23 cellular contexts compared by ENCODE assay signal in the genomic region with DNA sequence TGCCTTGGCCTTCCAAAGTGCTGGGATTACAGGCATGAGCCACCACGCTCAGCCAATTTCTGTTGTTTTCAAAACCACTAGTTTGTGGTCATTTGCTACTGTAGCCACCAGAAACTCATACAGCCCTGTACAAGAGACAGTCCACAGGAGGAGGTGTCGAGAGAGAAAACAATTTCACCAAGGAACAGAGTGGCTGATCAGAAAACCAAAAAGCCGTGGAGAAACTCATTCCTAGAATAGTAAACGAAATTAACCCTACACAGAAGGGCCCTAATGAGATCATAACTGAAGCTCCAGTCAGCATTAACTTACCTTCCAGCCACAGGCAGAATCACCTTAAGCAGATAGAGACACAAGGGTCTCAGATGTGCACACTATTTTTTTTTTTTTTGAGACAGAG. TPM values are rescaled to one million over a fixed set of nuclear protein-coding genes. Genes with fewer than 3 reads are reported as not detected.
"Had no signal": no experiment of that assay in that cellular context is flagged by ENCODE, and none has a peak within 500 bp of the region (broad histone marks: within the 10 kb centered on the region; RNA-seq: fewer than 3 reads in every experiment).

No MANE protein-coding gene starts in this region.

- H3K27me3 Mint-ChIP-seq: activated naive CD4-positive, alpha-beta T cell treated with anti-CD3 and anti-CD28 coated beads, Interleukin-2, amount 50 U/mL, for 24 hours had no signal

- H3K4me3 Mint-ChIP-seq: activated CD8-positive, alpha-beta T cell treated with anti-CD3 and anti-CD28 coated beads for 36 hours; activated naive CD4-positive, alpha-beta T cell treated with anti-CD3 and anti-CD28 coated beads, Interleukin-2, amount 50 U/mL, for 24 hours; nephron progenitor cell; stimulated activated naive CD8-positive, alpha-beta T cell treated with anti-CD3 and anti-CD28 coated beads, Interleukin-15, Interleukin-2, amounts not matched to agents 100 ng/mL and 50 ng/mL, for 24 hours had no signal

- DNase-seq: activated CD4-positive, alpha-beta T cell treated with anti-CD3 and anti-CD28 coated beads for 48 hours; activated CD4-positive, CD25-positive, alpha-beta regulatory T cell; activated CD8-positive, alpha-beta T cell treated with anti-CD3 and anti-CD28 coated beads for 36 hours; activated effector memory CD4-positive, alpha-beta T cell treated with anti-CD3 and anti-CD28 coated beads, Interleukin-2, amount 50 U/mL, for 16 hours; activated T-cell treated with anti-CD3 and anti-CD28 coated beads, Interleukin-2, amount 50 U/mL, for 48 hours; adrenal gland; erythroblast; foreskin melanocyte; head of caudate nucleus; left lung; midbrain; nephron progenitor cell; T-helper 9 cell; uterus had no signal

- ATAC-seq: activated CD8-positive, alpha-beta T cell treated with anti-CD3 and anti-CD28 coated beads for 36 hours; left lung had no signal

- H3K36me3 ChIP-seq: adrenal gland, breast epithelium, left lung, tibial nerve, uterus had no signal

- H3K27ac Mint-ChIP-seq: activated CD8-positive, alpha-beta T cell treated with anti-CD3 and anti-CD28 coated beads for 36 hours; activated naive CD4-positive, alpha-beta T cell treated with anti-CD3 and anti-CD28 coated beads, Interleukin-2, amount 50 U/mL, for 24 hours; nephron progenitor cell; progenitor cell of endocrine pancreas; stimulated activated naive CD8-positive, alpha-beta T cell treated with anti-CD3 and anti-CD28 coated beads, Interleukin-15, Interleukin-2, amounts not matched to agents 100 ng/mL and 50 ng/mL, for 24 hours had no signal

- FAIRE-seq: astrocyte had no signal

- H3K36me3 Mint-ChIP-seq: activated naive CD4-positive, alpha-beta T cell treated with anti-CD3 and anti-CD28 coated beads, Interleukin-2, amount 50 U/mL, for 24 hours had no signal

- H3K27me3 ChIP-seq: adrenal gland, breast epithelium, left lung, uterus had no signal

- H3K9me3 ChIP-seq: adrenal gland, breast epithelium, left lung, tibial nerve, uterus had no signal

- H3K4me3 ChIP-seq: adrenal gland, breast epithelium, coronary artery, left lung, tibial nerve, uterus had no signal

- H3K27ac ChIP-seq: adrenal gland, breast epithelium, coronary artery, left lung, tibial nerve, uterus had no signal

- H3K9me3 Mint-ChIP-seq: activated CD8-positive, alpha-beta T cell treated with anti-CD3 and anti-CD28 coated beads for 36 hours; activated naive CD4-positive, alpha-beta T cell treated with anti-CD3 and anti-CD28 coated beads, Interleukin-2, amount 50 U/mL, for 24 hours; nephron progenitor cell; stimulated activated naive CD8-positive, alpha-beta T cell treated with anti-CD3 and anti-CD28 coated beads, Interleukin-15, Interleukin-2, amounts not matched to agents 100 ng/mL and 50 ng/mL, for 24 hours had no signal

RNA-seq across cellular contexts. Expression of gene SLC5A5, which starts 57.3 kb away (rescaled TPM):
- total RNA-seq: adrenal gland, astrocyte, breast epithelium, lung microvascular endothelial cell, progenitor cell of endocrine pancreas, skeletal muscle tissue, tibial nerve, uterus had no signal
